In the genomic region with DNA sequence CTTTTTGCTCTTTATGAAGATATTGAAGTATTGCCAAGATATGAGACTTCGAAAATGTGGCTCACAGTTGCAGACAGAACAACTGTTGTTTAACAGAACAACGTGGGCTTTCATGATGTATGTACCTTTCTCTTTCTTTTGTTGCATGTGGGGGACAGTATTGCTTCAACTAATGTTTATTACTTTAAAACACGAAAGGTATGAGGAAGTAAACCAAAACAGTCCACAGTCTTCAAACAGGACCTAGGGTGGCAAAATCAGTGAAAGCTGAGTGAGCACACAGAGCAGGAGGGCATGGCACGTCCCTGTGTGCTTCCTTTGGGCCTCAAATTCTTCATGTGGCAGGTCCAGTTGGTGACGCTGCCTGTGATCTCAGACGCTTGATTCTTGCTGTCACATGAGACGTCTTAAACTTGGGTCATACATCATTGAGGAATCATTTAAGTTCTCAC, we compare ENCODE assay signal across 23 cellular contexts. TPM values are rescaled to one million over a fixed set of nuclear protein-coding genes. Genes with fewer than 3 reads are reported as not detected.
A peak's percentile ranks its signal among the peaks of the same experiment; 100 is the strongest.
DNase-seq lines count a peak whose midpoint lies in the region; ATAC-seq and TF ChIP-seq lines count a peak whose summit lies in the region.
"Had no signal": no experiment of that assay in that cellular context is flagged by ENCODE, and none has a peak within 500 bp of the region (broad histone marks: within the 10 kb centered on the region; RNA-seq: fewer than 3 reads in every experiment).

No MANE protein-coding gene starts in this region.

- no peak for ATAC-seq in GM19324 (IDR thresholded peaks at IDR 0.05; ENCODE audit: low FRiP score, unreplicated experiment)
- ATAC-seq: activated T-cell treated with anti-CD3 and anti-CD28 coated beads, Interleukin-2, amount 50 U/mL, for 72 hours; foreskin keratinocyte had no signal

- H4K20me1 ChIP-seq in OCI-LY7 (ENCODE audit: insufficient read depth, low read length) = no peaks in the 10 kb centered on the region

- no peaks in the 10 kb centered on the region for H3K79me2 ChIP-seq in OCI-LY7 (ENCODE audit: insufficient read depth, low read depth, low read length)

- H3K9me3 ChIP-seq in OCI-LY7 (ENCODE audit: low read length) (no peaks in the 10 kb centered on the region), neutrophil (no peaks in the 10 kb centered on the region), HAP-1 (no peaks in the 10 kb centered on the region)
- H3K9me3 ChIP-seq: esophagus muscularis mucosa, transverse colon had no signal

- H3K27ac Mint-ChIP-seq in endothelial cell (ENCODE audit: unreplicated experiment) = no peak overlapping the region
- H3K27ac Mint-ChIP-seq: activated T-cell treated with anti-CD3 and anti-CD28 coated beads, Interleukin-2, amount 50 U/mL, for 72 hours had no signal

- no peaks in the 10 kb centered on the region for H3K4me1 ChIP-seq in OCI-LY7 (ENCODE audit: insufficient read depth, low read length, poor library complexity, severe bottlenecking)
- no peaks in the 10 kb centered on the region for H3K4me1 ChIP-seq in neutrophil (ENCODE audit: control insufficient read depth in 1 of 2, insufficient read depth in 1 of 2, low read depth in 1 of 2, low read length in 1 of 2)
- H3K4me1 ChIP-seq in HAP-1 = no peaks in the 10 kb centered on the region
- H3K4me1 ChIP-seq: foreskin keratinocyte had no signal

- no peak for TF ChIP-seq CTCF in OCI-LY7 (conservative IDR thresholded peaks at IDR 0.05; ENCODE audit: low read length)
- no peak for TF ChIP-seq CTCF in endothelial cell (IDR thresholded peaks at IDR 0.05; ENCODE audit: unreplicated experiment)
- no peak for TF ChIP-seq CTCF in neutrophil (IDR thresholded peaks at IDR 0.05)

- in situ Hi-C loops in HAP-1 (cut with MboI; ENCODE audit: low sequenced_read_pairs) = no loop called here

- peak overlapping the region; percentile 12 for H3K4me3 Mint-ChIP-seq in endothelial cell (ENCODE audit: unreplicated experiment)
- H3K4me3 Mint-ChIP-seq: activated T-cell treated with anti-CD3 and anti-CD28 coated beads, Interleukin-2, amount 50 U/mL, for 72 hours; CD4-positive, CD25-positive, alpha-beta regulatory T cell had no signal

- H2AFZ ChIP-seq in OCI-LY7 (ENCODE audit: low read length) = no peak overlapping the region

- POLR2A ChIA-PET in OCI-LY7 (lab: Charles Lee) = interaction anchor here (1.2 kb wide), 1 partner anchor 49 kb away, joined by 4 read pairs; no protein-coding TSS in a partner anchor

- no peaks in the 10 kb centered on the region for H3K27me3 Mint-ChIP-seq in endothelial cell (ENCODE audit: unreplicated experiment)
- H3K27me3 Mint-ChIP-seq: CD4-positive, CD25-positive, alpha-beta regulatory T cell; naive B cell had no signal

- H3K9me2 ChIP-seq in OCI-LY7 (ENCODE audit: insufficient read depth, low read length) = no peaks in the 10 kb centered on the region

- DNase-seq in OCI-LY7 (ENCODE audit: low spot score) (no peak), endothelial cell (ENCODE audit: low spot score) (no peak), head of caudate nucleus (no peak), LoVo (ENCODE audit: low spot score) (no peak), HAP-1 (ENCODE audit: low spot score in 2 of 2) (no peak)
- DNase-seq: activated naive CD4-positive, alpha-beta T cell treated with Interleukin-2 at 50 U/mL for 16 hours; activated T-cell treated with anti-CD3 and anti-CD28 coated beads, Interleukin-2, amount 50 U/mL, for 72 hours; CD4-positive, CD25-positive, alpha-beta regulatory T cell; effector memory CD4-positive, alpha-beta T cell; foreskin keratinocyte; hippocampal formation; IMR-90; naive B cell; NCI-H2029; NCI-H69; occipital lobe; SIG-M5; stimulated activated CD8-positive, alpha-beta memory T cell treated with anti-CD3 and anti-CD28 coated beads, Interleukin-4, amount 100 ng/mL, for 48 hours; transverse colon had no signal

- H3K4me3 ChIP-seq in OCI-LY7 (ENCODE audit: low read depth, low read length, poor library complexity, severe bottlenecking) = no peak overlapping the region
- no peak overlapping the region for H3K4me3 ChIP-seq in neutrophil (ENCODE audit: low read depth in 1 of 2, low read length in 1 of 2)
- no peak overlapping the region for H3K4me3 ChIP-seq in HAP-1
- H3K4me3 ChIP-seq: esophagus muscularis mucosa, skin epidermis, transverse colon had no signal

- no peaks in the 10 kb centered on the region for H3K27me3 ChIP-seq in neutrophil
- no peaks in the 10 kb centered on the region for H3K27me3 ChIP-seq in HAP-1 (ENCODE audit: low read depth)
- H3K27me3 ChIP-seq: esophagus muscularis mucosa, foreskin keratinocyte, transverse colon had no signal

- CTCF ChIA-PET in OCI-LY7 (lab: Charles Lee; ENCODE audit: unreplicated experiment) = no interaction called here

- intact Hi-C loops in OCI-LY7 (cut with micrococcal nuclease; ENCODE audit: unreplicated experiment) = no loop called here
- intact Hi-C loops in head of caudate nucleus (cut with DNase I) = no loop called here

- no peaks in the 10 kb centered on the region for H3K9me3 Mint-ChIP-seq in endothelial cell (ENCODE audit: unreplicated experiment)
- H3K9me3 Mint-ChIP-seq: activated T-cell treated with anti-CD3 and anti-CD28 coated beads, Interleukin-2, amount 50 U/mL, for 72 hours; naive B cell had no signal

- no peaks in the 10 kb centered on the region for H3K4me1 Mint-ChIP-seq in endothelial cell (ENCODE audit: unreplicated experiment)

- BruUV-seq in OCI-LY7 (replicated peaks; lab: Mats Ljungman, UMichigan) = TSS peak; percentile 13

- H3K36me3 Mint-ChIP-seq in endothelial cell (ENCODE audit: low read depth, unreplicated experiment) = peaks cover 18% of the 10 kb centered on the region

- H3K36me3 ChIP-seq in OCI-LY7 (ENCODE audit: insufficient read depth, low read length) = peaks cover 55% of the 10 kb centered on the region
- H3K36me3 ChIP-seq in neutrophil = peaks cover 63% of the 10 kb centered on the region
- H3K36me3 ChIP-seq in HAP-1 (replicated peaks) = peaks cover 26% of the 10 kb centered on the region

- no peak overlapping the region for H3K4me2 ChIP-seq in OCI-LY7 (ENCODE audit: low read length)

- H3K27ac ChIP-seq in OCI-LY7 (ENCODE audit: low read depth, low read length, poor library complexity, severe bottlenecking) (no peak overlapping the region), neutrophil (peak overlapping the region; percentile 3)
- H3K27ac ChIP-seq: foreskin keratinocyte, skin epidermis, transverse colon had no signal

RNA-seq across cellular contexts. Expression of a gene that starts 7.8 kb away (rescaled TPM):
- total RNA-seq in OCI-LY7 (2014; rRNA removed; shearing (Covaris generic)) = 8.7 and 9.9 TPM in 2 replicates
- total RNA-seq in OCI-LY7 (2022) (21.5 and 24.0 TPM in 2 replicates), endothelial cell (ENCODE audit: unreplicated experiment) (6.2 TPM)

RNA-seq across cellular contexts. Expression of a gene that starts 57.4 kb away (rescaled TPM):
- total RNA-seq in OCI-LY7 (2014; rRNA removed; shearing (Covaris generic)) = 23.0 and 26.4 TPM in 2 replicates
- total RNA-seq in OCI-LY7 (2022) (34.3 and 37.8 TPM in 2 replicates), endothelial cell (ENCODE audit: unreplicated experiment) (43.0 TPM)
